1 cellular context compared by ENCODE assay signal in the genomic region with DNA sequence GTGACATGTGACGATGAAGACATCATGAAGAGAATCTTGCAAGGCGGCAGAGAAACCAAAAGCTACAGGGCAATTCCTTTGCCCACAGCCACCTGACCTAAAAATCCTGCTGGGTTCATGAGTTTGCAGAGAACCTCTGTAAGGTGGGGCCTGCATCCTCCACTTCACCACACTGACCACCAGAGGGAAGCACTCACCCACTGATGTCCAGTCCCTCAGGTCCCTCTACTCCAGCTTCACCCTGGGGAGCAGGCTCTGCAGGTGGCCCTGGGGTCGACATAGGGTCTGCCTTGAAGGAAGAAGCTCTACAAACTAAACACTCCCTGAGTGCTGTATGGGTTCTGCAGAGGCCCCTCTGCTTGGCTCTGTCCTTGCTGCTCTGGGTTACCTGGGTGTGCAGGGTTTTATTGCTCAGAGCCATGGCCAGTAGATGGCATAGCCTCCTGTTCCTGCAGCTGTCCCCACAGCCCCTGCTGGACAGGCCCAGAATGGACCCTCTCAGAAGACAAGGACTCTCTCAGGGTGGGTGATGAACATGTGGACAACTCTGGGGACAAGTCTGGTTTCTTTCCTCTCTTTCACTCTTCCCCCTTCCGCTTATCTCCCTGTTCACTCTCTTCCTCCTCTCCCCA.
A peak's percentile ranks its signal among the peaks of the same experiment; 100 is the strongest.
TF ChIP-seq lines count a peak whose summit lies in the region.

No MANE protein-coding gene starts in this region.

TF ChIP-seq in GM12878, 131 proteins besides CTCF, POLR2A, EP300 and RAD21:
- TF ChIP-seq SMC3 (IDR thresholded peaks at IDR 0.05; ENCODE audit: borderline replicate concordance, low read length), result peak; percentile 29; the same call in 1 of the 2 replicates
